Comparison of ENCODE assay signal across 17 cellular contexts in genomic region chr10:132290631-132291030, GRCh38. TPM values are rescaled to one million over a fixed set of nuclear protein-coding genes. Genes with fewer than 3 reads are reported as not detected.
A peak's percentile ranks its signal among the peaks of the same experiment; 100 is the strongest.
DNase-seq lines count a peak whose midpoint lies in the region; ATAC-seq, FAIRE-seq and TF ChIP-seq lines count a peak whose summit lies in the region.
"Had no signal": no experiment of that assay in that cellular context is flagged by ENCODE, and none has a peak within 500 bp of the region (broad histone marks: within the 10 kb centered on the region; RNA-seq: fewer than 3 reads in every experiment).

No MANE protein-coding gene starts in this region.

- FAIRE-seq in kidney (lab: Jason Lieb, UNC) = no peak
- FAIRE-seq: GM12878, GM18507, H54 had no signal

- peaks cover 0 to 23% (median 4%) of the 10 kb centered on the region in 12 donors for H3K9me3 ChIP-seq in heart left ventricle
- H3K9me3 ChIP-seq in heart right ventricle = peaks cover 0 to 24% (median 5%) of the 10 kb centered on the region in 11 donors
- no peaks in the 10 kb centered on the region for H3K9me3 ChIP-seq in kidney (ENCODE audit: control insufficient read depth in 1 of 2, low read length in 2 of 2)
- peaks cover 14% of the 10 kb centered on the region for H3K9me3 ChIP-seq in psoas muscle

- no peak for ATAC-seq in heart left ventricle
- no peak for ATAC-seq in heart right ventricle
- no peak for ATAC-seq in psoas muscle
- ATAC-seq: GM12878, HCT116 had no signal

- H3K4me3 ChIP-seq in heart left ventricle = no peak overlapping the region
- H3K4me3 ChIP-seq in heart right ventricle = no peak overlapping the region
- H3K4me3 ChIP-seq in kidney (ENCODE audit: low read length in 2 of 2) = no peak overlapping the region
- H3K4me3 ChIP-seq in psoas muscle = no peak overlapping the region
- H3K4me3 ChIP-seq: BLaER1 treated with 17β-estradiol and CSF1 and Interleukin-3, amounts not matched to agents 10 nM and 100 nM; GM12878; GM23248 had no signal

- TF ChIP-seq CTCF in heart left ventricle (IDR thresholded peaks at IDR 0.05) (no peak), heart right ventricle (IDR thresholded peaks at IDR 0.05) (no peak), kidney (IDR thresholded peaks at IDR 0.05; ENCODE audit: borderline replicate concordance, extremely low read depth, insufficient read depth) (no peak), psoas muscle (IDR thresholded peaks at IDR 0.05) (no peak)

- H3K9ac ChIP-seq in kidney (ENCODE audit: low read length in 2 of 2) = no peak overlapping the region
- H3K9ac ChIP-seq: BLaER1 treated with 17β-estradiol and CSF1 and Interleukin-3, amounts not matched to agents 10 nM and 100 nM; GM23248 had no signal

- H3K4me1 ChIP-seq in heart left ventricle (peaks cover 0 to 7% (median 0%) of the 10 kb centered on the region in 12 donors), heart right ventricle (peaks cover 0 to 10% (median 0%) of the 10 kb centered on the region in 9 donors), kidney (ENCODE audit: control insufficient read depth in 1 of 2, insufficient read depth in 1 of 2, low read depth in 1 of 2, low read length in 2 of 2) (peaks cover 0 to 4% of the 10 kb centered on the region in 2 donors), psoas muscle (no peaks in the 10 kb centered on the region)

- H3K27me3 ChIP-seq in heart left ventricle (no peaks in the 10 kb centered on the region), heart right ventricle (peaks cover 0 to 4% (median 0%) of the 10 kb centered on the region in 7 donors), psoas muscle (ENCODE audit: insufficient read depth in 3 of 3, low read length in 2 of 3) (peaks cover 0 to 14% (median 2%) of the 10 kb centered on the region in 3 donors)

- peak in 3 of 5 donors; percentile 18 to 52 (median 19) for DNase-seq in heart left ventricle
- no peak for DNase-seq in heart right ventricle
- DNase-seq in kidney = peak; percentile 54
- peak; percentile 8 to 9 for DNase-seq in psoas muscle
- DNase-seq in activated effector memory CD4-positive, alpha-beta T cell treated with anti-CD3 and anti-CD28 coated beads, Interleukin-2, amount 50 U/mL, for 16 hours = no peak
- no peak for DNase-seq in C1 segment of cervical spinal cord (lab: John Stamatoyannopoulos, UW)
- no peak for DNase-seq in superior temporal gyrus (ENCODE audit: extremely low spot score)
- DNase-seq: ACHN; CD4-positive, alpha-beta memory T cell; DMS79; GM23248 had no signal

- 90 to 94% (median 93%) methylated on average over 6 of the region's 6 CpGs for WGBS in heart left ventricle, 4 donors
- 91 to 95% methylated on average over 6 of the region's 6 CpGs for WGBS in heart right ventricle, 2 donors
- 93 to 96% (median 93%) methylated on average over 6 of the region's 6 CpGs for WGBS in psoas muscle, 3 donors

- TF ChIP-seq POLR2A in heart left ventricle (IDR thresholded peaks at IDR 0.05) = no peak

- intact Hi-C loops in heart left ventricle (cut with DNase I) (no loop called here), heart right ventricle (cut with DNase I) (loop anchor here in 1 of 10 donors (5.0 kb wide), 1 partner anchor 53 kb away; no protein-coding TSS in a partner anchor), kidney (cut with DNase I) (no loop called here), psoas muscle (cut with DNase I) (no loop called here)

- H3K27ac ChIP-seq in heart left ventricle = no peak overlapping the region
- H3K27ac ChIP-seq in heart right ventricle = no peak overlapping the region
- H3K27ac ChIP-seq in kidney (ENCODE audit: low read depth in 2 of 2, low read length in 2 of 2) = no peak overlapping the region
- no peak overlapping the region for H3K27ac ChIP-seq in psoas muscle
- H3K27ac ChIP-seq: BLaER1 treated with 17β-estradiol and CSF1 and Interleukin-3, amounts not matched to agents 10 nM and 100 nM; GM23248; HL-60 had no signal

- no peaks in the 10 kb centered on the region for H3K36me3 ChIP-seq in heart left ventricle
- H3K36me3 ChIP-seq in heart right ventricle = no peaks in the 10 kb centered on the region
- no peaks in the 10 kb centered on the region for H3K36me3 ChIP-seq in kidney (ENCODE audit: control insufficient read depth in 1 of 2, insufficient read depth in 2 of 2, low read length in 2 of 2)
- no peaks in the 10 kb centered on the region for H3K36me3 ChIP-seq in psoas muscle (ENCODE audit: insufficient read depth in 1 of 2, low read depth in 1 of 2)
- H3K36me3 ChIP-seq: BLaER1 treated with 17β-estradiol and CSF1 and Interleukin-3, amounts not matched to agents 10 nM and 100 nM had no signal

RNA-seq across cellular contexts. Expression of gene STK32C, which starts 17.1 kb away (rescaled TPM):
- total RNA-seq in heart left ventricle (1 to 10 TPM; 3.8 to 9.8 (median 6.2) TPM), heart right ventricle (1 to 10 TPM; 2.7 to 7.7 (median 5.7) TPM), kidney (14.4 TPM), psoas muscle (1 to 10 TPM; 5.6 to 7.0 (median 6.1) TPM)
- polyA plus RNA-seq in heart left ventricle (1 to 10 TPM; 4.7 to 8.2 TPM), heart right ventricle (1 to 10 TPM; 4.7 to 8.9 TPM), kidney (ENCODE audit: insufficient read depth, low read depth, low replicate concordance) (11.6 TPM), psoas muscle (10 to 100 TPM in 1 of 3 donors, 1 to 10 TPM in 2; 3.6 to 11.7 (median 8.1) TPM)

RNA-seq across cellular contexts. Expression of gene LRRC27, which starts 41.4 kb away (rescaled TPM):
- 1 to 10 TPM; 2.6 to 8.9 (median 5.0) TPM for total RNA-seq in heart left ventricle
- polyA plus RNA-seq in heart left ventricle = 1 to 10 TPM; 5.1 to 7.6 TPM
- 1 to 10 TPM; 3.0 to 8.1 (median 4.7) TPM for total RNA-seq in heart right ventricle
- polyA plus RNA-seq in heart right ventricle = 1 to 10 TPM; 3.5 to 6.0 TPM
- 14.6 TPM for total RNA-seq in kidney
- polyA plus RNA-seq in kidney (ENCODE audit: insufficient read depth, low read depth, low replicate concordance) = 14.4 TPM
- total RNA-seq in psoas muscle = 1 to 10 TPM; 2.2 to 2.9 (median 2.4) TPM
- polyA plus RNA-seq in psoas muscle = 1 to 10 TPM; 2.3 to 8.3 (median 4.3) TPM

Comparison
In these comparisons a context has a peak if more than half of its experiments do, and no peak if none do; other contexts are left out.
1. DNase-seq: peak in heart left ventricle (3 of 5), kidney (single experiment) and psoas muscle (2 of 2); none in heart right ventricle (0 of 2), activated effector memory CD4-positive, alpha-beta T cell treated with anti-CD3 and anti-CD28 coated beads, Interleukin-2, amount 50 U/mL, for 16 hours (single experiment), C1 segment of cervical spinal cord (0 of 14) and superior temporal gyrus (single experiment).